ENCODE assay signal across 15 cellular contexts in the genomic region with DNA sequence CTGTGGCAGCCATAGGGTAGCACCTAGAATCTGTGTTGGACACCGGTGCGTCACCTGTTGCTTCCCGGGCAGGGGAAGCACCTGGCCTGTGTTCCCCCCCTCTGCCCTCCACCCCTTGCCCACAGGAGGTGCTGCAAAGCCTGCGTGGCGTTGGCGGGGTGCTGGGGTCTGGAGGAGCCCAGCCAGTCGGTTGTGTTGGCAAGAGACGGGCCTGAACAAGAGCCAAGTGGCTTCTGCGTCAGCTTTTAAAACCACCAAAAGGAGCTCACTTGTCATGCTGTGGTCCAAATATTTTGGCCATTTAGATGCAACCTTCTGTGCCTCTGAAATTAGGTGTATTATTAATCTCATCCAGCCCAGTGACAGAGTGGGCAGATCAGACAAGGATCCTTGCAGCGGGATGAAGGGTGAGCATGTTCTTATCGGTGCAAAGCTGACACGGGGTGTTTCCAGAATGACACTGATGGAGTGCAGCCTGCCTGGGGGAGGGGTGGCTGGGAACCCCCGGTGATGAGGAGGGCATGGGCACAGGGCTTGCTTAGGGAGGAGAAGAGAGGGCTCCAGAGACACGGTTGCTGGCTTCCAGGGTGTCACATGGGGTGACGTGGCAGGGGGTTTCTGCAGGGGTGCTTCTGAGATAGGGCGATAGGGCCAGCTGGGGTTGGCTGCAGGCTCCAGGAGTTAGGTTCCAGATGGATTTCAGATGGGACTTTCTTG. TPM values are rescaled to one million over a fixed set of nuclear protein-coding genes. Genes with fewer than 3 reads are reported as not detected.
DNase-seq lines count a peak whose midpoint lies in the region; ATAC-seq, FAIRE-seq and TF ChIP-seq lines count a peak whose summit lies in the region.
"Had no signal": no experiment of that assay in that cellular context is flagged by ENCODE, and none has a peak within 500 bp of the region (broad histone marks: within the 10 kb centered on the region; RNA-seq: fewer than 3 reads in every experiment).

No MANE protein-coding gene starts in this region.

- intact Hi-C loops in mammary epithelial cell (cut with micrococcal nuclease) (no loop called here), right lobe of liver (cut with DNase I) (no loop called here)

- H3K4me2 ChIP-seq in mammary epithelial cell (ENCODE audit: insufficient read depth, low read depth, low read length), result no peak overlapping the region

- no peak for ATAC-seq in right lobe of liver
- ATAC-seq in HG02870 (IDR thresholded peaks at IDR 0.05; ENCODE audit: unreplicated experiment), result no peak

- H3K4me1 Mint-ChIP-seq in type B pancreatic cell (ENCODE audit: unreplicated experiment), result peaks cover 27% of the 10 kb centered on the region

- FAIRE-seq in GM19239 (lab: Jason Lieb, UNC), result no peak

- H4K20me1 ChIP-seq in mammary epithelial cell (ENCODE audit: insufficient read depth, low read length), result no peaks in the 10 kb centered on the region

- no TSS peak for BruUV-seq in mammary epithelial cell (replicated peaks; lab: Mats Ljungman, UMichigan)

- no peak for TF ChIP-seq POLR2A in right lobe of liver (IDR thresholded peaks at IDR 0.05)

- dilution Hi-C loops in mammary epithelial cell (cut with HindIII; ENCODE audit: low sequenced_read_pairs), result loop anchor here (5.0 kb wide), 1 partner anchor 54 kb away; no protein-coding TSS in a partner anchor

- TF ChIP-seq CTCF in AG04449 (IDR thresholded peaks at IDR 0.05; ENCODE audit: insufficient read depth, low read length, missing control alignments) (peak; percentile 7), HEK293 (tag by site-specific recombination; IDR thresholded peaks at IDR 0.05) (no peak), mammary epithelial cell (conservative IDR thresholded peaks at IDR 0.05 in 1 of 2, IDR thresholded peaks at IDR 0.05 in 1 of 2; ENCODE audit: extremely low read depth in 1 of 2, insufficient read depth in 1 of 2, low read depth in 1 of 2, low read length in 2 of 2) (no peak), right lobe of liver (IDR thresholded peaks at IDR 0.05) (no peak), type B pancreatic cell (conservative IDR thresholded peaks at IDR 0.05) (no peak)

- H3K4me3 Mint-ChIP-seq in type B pancreatic cell, result no peak overlapping the region
- H3K4me3 Mint-ChIP-seq: activated T-helper 1 cell treated with anti-CD3 and anti-CD28 coated beads, Interleukin-12 subunit alpha, Interleukin-12 subunit beta, Interleukin-2, Interleukin-4 antibody, amounts not matched to agents 30 ng/mL and 10 ng/mL and 1 ng/mL, durations not matched to agents 14 hours and 24 hours and 36 hours had no signal

- H3K27ac Mint-ChIP-seq in type B pancreatic cell, result no peak overlapping the region
- H3K27ac Mint-ChIP-seq: activated T-helper 1 cell treated with anti-CD3 and anti-CD28 coated beads, Interleukin-12 subunit alpha, Interleukin-12 subunit beta, Interleukin-2, Interleukin-4 antibody, amounts not matched to agents 30 ng/mL and 10 ng/mL and 1 ng/mL, durations not matched to agents 14 hours and 24 hours and 36 hours; progenitor cell of endocrine pancreas had no signal

- POLR2A ChIA-PET in AG04449 (lab: Yijun Ruan, JAX), result no interaction called here
- POLR2A ChIA-PET in HEK293 (lab: Yijun Ruan, JAX), result no interaction called here

- H3K4me1 ChIP-seq in HEK293 (ENCODE audit: control insufficient read depth, insufficient read depth, low read length), result no peaks in the 10 kb centered on the region
- H3K4me1 ChIP-seq in mammary epithelial cell (ENCODE audit: insufficient read depth, low read length), result peaks cover 4% of the 10 kb centered on the region
- peaks cover 0 to 36% (median 14%) of the 10 kb centered on the region in 4 donors for H3K4me1 ChIP-seq in right lobe of liver

- H3K36me3 Mint-ChIP-seq in type B pancreatic cell, result no peaks in the 10 kb centered on the region

- CTCF ChIA-PET in AG04449 (lab: Yijun Ruan, JAX), result interaction anchor here (1.1 to 2.6 kb wide), 3 partner anchors 9 to 151 kb away, joined by 3 to 11 read pairs (median 6); no protein-coding TSS in a partner anchor
- CTCF ChIA-PET in HEK293 (lab: Yijun Ruan, JAX), result interaction anchor here (1.0 kb wide), 1 partner anchor 9 kb away, joined by 3 read pairs; no protein-coding TSS in a partner anchor
- CTCF ChIA-PET in mammary epithelial cell (lab: Charles Lee; ENCODE audit: low non-redundant PET), result no interaction called here

- H3K36me3 ChIP-seq in HEK293 (ENCODE audit: control insufficient read depth in 2 of 2, insufficient read depth in 1 of 2, low read length in 2 of 2) (no peaks in the 10 kb centered on the region), mammary epithelial cell (ENCODE audit: insufficient read depth, low read length) (no peaks in the 10 kb centered on the region), right lobe of liver (no peaks in the 10 kb centered on the region)
- H3K36me3 ChIP-seq: thoracic aorta had no signal

- H3K4me3 ChIP-seq in AG04449 (ENCODE audit: low read depth, low read length), result peak overlapping the region; percentile 12; the same call in 1 of the 2 replicates
- no peak overlapping the region for H3K4me3 ChIP-seq in HEK293 (ENCODE audit: low read depth, low read length)
- H3K4me3 ChIP-seq in mammary epithelial cell (replicated peaks in 1 of 3; ENCODE audit: insufficient read depth in 1 of 3, low read depth in 2 of 3, low read length in 3 of 3), result no peak overlapping the region
- H3K4me3 ChIP-seq in right lobe of liver, result no peak overlapping the region
- H3K4me3 ChIP-seq: thoracic aorta had no signal

- WGBS in mammary epithelial cell (ENCODE audit: low coverage, missing lambda C conversion rate), result 14% methylated on average over 9 of the region's 16 CpGs
- WGBS in right lobe of liver (ENCODE audit: insufficient coverage, low coverage, low lambda C conversion rate, missing lambda C conversion rate), result 39% methylated on average over 8 of the region's 16 CpGs

- H3K27me3 ChIP-seq in mammary epithelial cell (ENCODE audit: insufficient read depth, low read length), result no peaks in the 10 kb centered on the region
- no peaks in the 10 kb centered on the region for H3K27me3 ChIP-seq in right lobe of liver

- no peak for DNase-seq in AG04449 (ENCODE audit: low read depth, low spot score)
- peak; percentile 19 for DNase-seq in mammary epithelial cell
- peak in 2 of 3 donors; percentile 64 for DNase-seq in right lobe of liver
- no peak for DNase-seq in GM19239 (ENCODE audit: insufficient read length, low spot score)
- DNase-seq in type B pancreatic cell (ENCODE audit: extremely low spot score, unreplicated experiment), result no peak
- DNase-seq in HT-29 (ENCODE audit: low spot score), result no peak
- DNase-seq: caudate nucleus, GOT3, NCI-H2171 treated with DMSO at 0.1 percent for 48 hours had no signal

- no peaks in the 10 kb centered on the region for H3K9me3 ChIP-seq in HEK293 (ENCODE audit: control insufficient read depth, insufficient read depth, low read depth, low read length)
- no peaks in the 10 kb centered on the region for H3K9me3 ChIP-seq in mammary epithelial cell (replicated peaks; ENCODE audit: insufficient read depth, low read length)
- H3K9me3 ChIP-seq in right lobe of liver, result no peaks in the 10 kb centered on the region

- no peak overlapping the region for H2AFZ ChIP-seq in mammary epithelial cell (ENCODE audit: low read depth, low read length)

- H3K27ac ChIP-seq in HEK293 (ENCODE audit: extremely low read depth, low read depth, low read length), result no peak overlapping the region
- H3K27ac ChIP-seq in mammary epithelial cell (ENCODE audit: insufficient read depth, low read depth, low read length), result no peak overlapping the region
- H3K27ac ChIP-seq in right lobe of liver, result no peak overlapping the region
- H3K27ac ChIP-seq: thoracic aorta, VCaP had no signal

- peaks cover 2% of the 10 kb centered on the region for H3K27me3 Mint-ChIP-seq in type B pancreatic cell

- in situ Hi-C loops in mammary epithelial cell (cut with MboI; ENCODE audit: low sequenced_read_pairs in 2 of 2), result no loop called here

- no peaks in the 10 kb centered on the region for H3K79me2 ChIP-seq in mammary epithelial cell (ENCODE audit: insufficient read depth, low read length)

- no peaks in the 10 kb centered on the region for H3K9me3 Mint-ChIP-seq in type B pancreatic cell

- no peak overlapping the region for H3K9ac ChIP-seq in mammary epithelial cell (ENCODE audit: insufficient read depth, low read length)

TF ChIP-seq in HEK293, 187 proteins besides CTCF, POLR2A, EP300 and RAD21:
- peak; percentile 48 for TF ChIP-seq GLIS1 (tag by site-specific recombination; IDR thresholded peaks at IDR 0.05)
- TF ChIP-seq GLIS2 (tag by site-specific recombination; IDR thresholded peaks at IDR 0.05), result peak; percentile 42; the same call in 1 of the 2 replicates
- TF ChIP-seq ZNF707 (tag by site-specific recombination; IDR thresholded peaks at IDR 0.05), result no peak
- peak; percentile 95 for TF ChIP-seq SCRT2 (tag by site-specific recombination; IDR thresholded peaks at IDR 0.05)
- TF ChIP-seq ZNF785 (tag by site-specific recombination; IDR thresholded peaks at IDR 0.05), result no peak
- TF ChIP-seq, protein P1, sequence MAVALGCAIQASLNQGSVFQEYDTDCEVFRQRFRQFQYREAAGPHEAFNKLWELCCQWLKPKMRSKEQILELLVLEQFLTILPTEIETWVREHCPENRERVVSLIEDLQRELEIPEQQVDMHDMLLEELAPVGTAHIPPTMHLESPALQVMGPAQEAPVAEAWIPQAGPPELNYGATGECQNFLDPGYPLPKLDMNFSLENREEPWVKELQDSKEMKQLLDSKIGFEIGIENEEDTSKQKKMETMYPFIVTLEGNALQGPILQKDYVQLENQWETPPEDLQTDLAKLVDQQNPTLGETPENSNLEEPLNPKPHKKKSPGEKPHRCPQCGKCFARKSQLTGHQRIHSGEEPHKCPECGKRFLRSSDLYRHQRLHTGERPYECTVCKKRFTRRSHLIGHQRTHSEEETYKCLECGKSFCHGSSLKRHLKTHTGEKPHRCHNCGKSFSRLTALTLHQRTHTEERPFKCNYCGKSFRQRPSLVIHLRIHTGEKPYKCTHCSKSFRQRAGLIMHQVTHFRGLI (tag by site-specific recombination; IDR thresholded peaks at IDR 0.05), result 0 out of 2 replicates have a peak, but pooled peaks have one; percentile 50
- peak; percentile 33 for TF ChIP-seq ZIC2 (tag by site-specific recombination; IDR thresholded peaks at IDR 0.05)
- TF ChIP-seq SCRT1 (tag by site-specific recombination; IDR thresholded peaks at IDR 0.05; ENCODE audit: borderline replicate concordance), result peak; percentile 68; the same call in 1 of the 2 replicates
TF ChIP-seq in HEK293: peak in this region for 6.

RNA-seq across cellular contexts. Expression of a gene that starts 9.7 kb away (rescaled TPM):
- 10 to 100 TPM; 31.0 to 39.2 TPM for total RNA-seq in mammary epithelial cell
- 25.2 TPM for polyA plus RNA-seq in mammary epithelial cell
- 28.5 TPM for polyA minus RNA-seq in mammary epithelial cell
- 100 to 1,000 TPM; 105 to 165 (median 131) TPM for total RNA-seq in right lobe of liver
- total RNA-seq in type B pancreatic cell (ENCODE audit: low replicate concordance), result 66.9 and 127 TPM in 2 replicates
- 63.4 and 74.4 TPM in 2 replicates for total RNA-seq in HT-29 (2014; rRNA removed; shearing (Covaris generic))

Comparison
In these comparisons a context has a peak if more than half of its experiments do, and no peak if none do; other contexts are left out.
1. DNase-seq: peak in mammary epithelial cell (single experiment) and right lobe of liver (2 of 3); none in AG04449 (single experiment), GM19239 (single experiment), type B pancreatic cell (single experiment) and HT-29 (single experiment).